ENCODE assay signal across 25 cellular contexts in genomic region chrX:25941087-25941486, GRCh38.
DNase-seq lines count a peak whose midpoint lies in the region; ATAC-seq and TF ChIP-seq lines count a peak whose summit lies in the region.
"Had no signal": no experiment of that assay in that cellular context is flagged by ENCODE, and none has a peak within 500 bp of the region (broad histone marks: within the 10 kb centered on the region; RNA-seq: fewer than 3 reads in every experiment).

No MANE protein-coding gene starts in this region.

- no peaks in the 10 kb centered on the region for H3K27me3 ChIP-seq in MG63
- H3K27me3 ChIP-seq: gastroesophageal sphincter, neutrophil had no signal

- H3K4me3 ChIP-seq in fibroblast of the aortic adventitia (ENCODE audit: low read depth, low read length) (no peak overlapping the region), MG63 (no peak overlapping the region)
- H3K4me3 ChIP-seq: gastroesophageal sphincter, GM12878, thoracic aorta had no signal

- H3K9me3 ChIP-seq in MG63, result no peaks in the 10 kb centered on the region
- H3K9me3 ChIP-seq: gastroesophageal sphincter, neutrophil, thoracic aorta had no signal

- ATAC-seq in HG02678 (IDR thresholded peaks at IDR 0.05; ENCODE audit: unreplicated experiment), result no peak
- ATAC-seq: activated naive CD8-positive, alpha-beta T cell treated with anti-CD3 and anti-CD28 coated beads, Interleukin-2, amount 50 U/mL, for 24 hours; gastroesophageal sphincter; GM12878; HCT116; HepG2; Panc1; stimulated activated memory B cell treated with anti-CD40 and anti-IgM and Interleukin-4, amounts not matched to agents 10 μg/mL and 1 μg/mL and 100 μg/mL, for 72 hours had no signal

- peak; percentile 1 for DNase-seq in HuH-7.5 (ENCODE audit: low spot score)
- DNase-seq in astrocyte of the hippocampus (ENCODE audit: low read depth, low spot score), result peak; percentile 13
- peak; percentile 46 for DNase-seq in fibroblast of the aortic adventitia (ENCODE audit: low read depth)
- no peak for DNase-seq in MG63
- DNase-seq in NCI-H1092 treated with DMSO at 0.1 percent for 48 hours (lab: John Stamatoyannopoulos, UW), result no peak
- DNase-seq in superior temporal gyrus (ENCODE audit: extremely low spot score), result no peak
- DNase-seq: activated B cell treated with CpG ODN at 0.5 μM for 24 hours; activated CD4-positive, alpha-beta T cell treated with anti-CD3 and anti-CD28 coated beads, Interleukin-2, amount 50 U/mL, for 4 hours; activated effector memory CD4-positive, alpha-beta T cell treated with Interleukin-2 at 50 U/mL for 16 hours; activated naive CD8-positive, alpha-beta T cell treated with anti-CD3 and anti-CD28 coated beads, Interleukin-2, amount 50 U/mL, for 24 hours; cortex of kidney; DMS79; kidney; NCI-H446; NK-92 treated with Interleukin-12 subunit alpha and Interleukin-12 subunit beta, amount 100 ng/mL, for 24 hours; small intestine had no signal

- no peak for TF ChIP-seq CTCF in fibroblast of the aortic adventitia (IDR thresholded peaks at IDR 0.05; ENCODE audit: insufficient read depth, low read length)

- no peaks in the 10 kb centered on the region for H3K36me3 ChIP-seq in MG63
- H3K36me3 ChIP-seq: gastroesophageal sphincter, neutrophil, thoracic aorta had no signal

Comparison
In these comparisons a context has a peak if more than half of its experiments do, and no peak if none do; other contexts are left out.
1. DNase-seq: peak in HuH-7.5 (single experiment), astrocyte of the hippocampus (single experiment) and fibroblast of the aortic adventitia (single experiment); none in MG63 (single experiment), NCI-H1092 treated with DMSO at 0.1 percent for 48 hours (single experiment) and superior temporal gyrus (single experiment).